ENCODE assay signal across 2 cellular contexts in genomic region chr9:129798973-129799372, GRCh38.
TF ChIP-seq lines count a peak whose summit lies in the region.

No MANE protein-coding gene starts in this region.

TF ChIP-seq in GM23338, 12 proteins besides CTCF, POLR2A, EP300 and RAD21:
- TF ChIP-seq EZH2 (IDR thresholded peaks at IDR 0.05; ENCODE audit: low read depth, unreplicated experiment) (no peak), ZNF331 (CRISPR knock-in tag; IDR thresholded peaks at IDR 0.05; ENCODE audit: low read depth) (no peak), NANOG (IDR thresholded peaks at IDR 0.05; ENCODE audit: borderline replicate concordance) (no peak), REST (IDR thresholded peaks at IDR 0.05; ENCODE audit: unreplicated experiment) (no peak), EZH2phosphoT487 (IDR thresholded peaks at IDR 0.05; ENCODE audit: unreplicated experiment) (no peak)

TF ChIP-seq in IMR-90, 13 proteins besides CTCF, POLR2A, EP300 and RAD21:
- TF ChIP-seq NFE2L2 (IDR thresholded peaks at IDR 0.05; ENCODE audit: low read depth, low read length) (no peak), RFX5 (IDR thresholded peaks at IDR 0.05; ENCODE audit: low read depth, low read length) (no peak), BHLHE40 (IDR thresholded peaks at IDR 0.05; ENCODE audit: low read depth, low read length) (no peak), MAFK (IDR thresholded peaks at IDR 0.05; ENCODE audit: low read depth, low read length) (no peak), MAZ (IDR thresholded peaks at IDR 0.05; ENCODE audit: borderline replicate concordance, low read depth, low read length) (no peak), MXI1 (IDR thresholded peaks at IDR 0.05; ENCODE audit: borderline replicate concordance, low read depth, low read length) (no peak), USF2 (IDR thresholded peaks at IDR 0.05; ENCODE audit: low read depth, low read length) (no peak), RCOR1 (IDR thresholded peaks at IDR 0.05; ENCODE audit: insufficient replicate concordance, low read length) (no peak), CEBPB (IDR thresholded peaks at IDR 0.05; ENCODE audit: low read depth, low read length) (no peak), SMC3 (IDR thresholded peaks at IDR 0.05; ENCODE audit: low read depth, low read length) (no peak), FOS (IDR thresholded peaks at IDR 0.05; ENCODE audit: low read depth, low read length) (no peak), CHD1 (IDR thresholded peaks at IDR 0.05; ENCODE audit: low read depth, low read length) (no peak)
- TF ChIP-seq, protein P1, sequence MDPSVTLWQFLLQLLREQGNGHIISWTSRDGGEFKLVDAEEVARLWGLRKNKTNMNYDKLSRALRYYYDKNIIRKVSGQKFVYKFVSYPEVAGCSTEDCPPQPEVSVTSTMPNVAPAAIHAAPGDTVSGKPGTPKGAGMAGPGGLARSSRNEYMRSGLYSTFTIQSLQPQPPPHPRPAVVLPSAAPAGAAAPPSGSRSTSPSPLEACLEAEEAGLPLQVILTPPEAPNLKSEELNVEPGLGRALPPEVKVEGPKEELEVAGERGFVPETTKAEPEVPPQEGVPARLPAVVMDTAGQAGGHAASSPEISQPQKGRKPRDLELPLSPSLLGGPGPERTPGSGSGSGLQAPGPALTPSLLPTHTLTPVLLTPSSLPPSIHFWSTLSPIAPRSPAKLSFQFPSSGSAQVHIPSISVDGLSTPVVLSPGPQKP (IDR thresholded peaks at IDR 0.05; ENCODE audit: borderline replicate concordance, low read depth, low read length), result no peak
